In genomic region chr22:43625242-43625641, GRCh38 we compare ENCODE assay signal across 22 cellular contexts.
DNase-seq lines count a peak whose midpoint lies in the region; ATAC-seq, FAIRE-seq and TF ChIP-seq lines count a peak whose summit lies in the region.
"Had no signal": no experiment of that assay in that cellular context is flagged by ENCODE, and none has a peak within 500 bp of the region (broad histone marks: within the 10 kb centered on the region; RNA-seq: fewer than 3 reads in every experiment).

No MANE protein-coding gene starts in this region.

- H3K27ac ChIP-seq in GM23248 = no peak overlapping the region; the same call in 1 of the 2 replicates
- peak overlapping the region; percentile 85 for H3K27ac ChIP-seq in astrocyte (ENCODE audit: low read depth, low read length)
- H3K27ac ChIP-seq: KMS-11 had no signal

- H3K79me2 ChIP-seq in GM23248 (ENCODE audit: insufficient read depth) (no peaks in the 10 kb centered on the region), astrocyte (ENCODE audit: insufficient read depth, low read length) (no peaks in the 10 kb centered on the region)

- no peak overlapping the region for H3K4me3 Mint-ChIP-seq in astrocyte (ENCODE audit: unreplicated experiment)
- H3K4me3 Mint-ChIP-seq: CD4-positive, alpha-beta T cell; HFFc6; T-helper 17 cell had no signal

- no peaks in the 10 kb centered on the region for H3K4me1 Mint-ChIP-seq in astrocyte (ENCODE audit: low read depth, unreplicated experiment)
- H3K4me1 Mint-ChIP-seq: T-helper 17 cell had no signal

- no peak for ATAC-seq in GM18861 (IDR thresholded peaks at IDR 0.05; ENCODE audit: unreplicated experiment)
- no peak for ATAC-seq in GM18868 (IDR thresholded peaks at IDR 0.05; ENCODE audit: unreplicated experiment)
- ATAC-seq: T-helper 17 cell had no signal

- H3K36me3 Mint-ChIP-seq in astrocyte (ENCODE audit: low read depth, unreplicated experiment) = no peaks in the 10 kb centered on the region

- in situ Hi-C loops in GM23248 (cut with MboI) = no loop called here

- H3K9me3 Mint-ChIP-seq in astrocyte (ENCODE audit: unreplicated experiment) = no peaks in the 10 kb centered on the region

- H3K4me1 ChIP-seq in GM23248 (ENCODE audit: insufficient read depth) = peaks cover 6% of the 10 kb centered on the region
- H3K4me1 ChIP-seq in astrocyte (ENCODE audit: insufficient read depth, low read length) = peaks cover 17% of the 10 kb centered on the region

- H2AFZ ChIP-seq in GM23248 (no peak overlapping the region), astrocyte (ENCODE audit: low read depth, low read length) (no peak overlapping the region)

- no peaks in the 10 kb centered on the region for H3K9me3 ChIP-seq in GM23248 (ENCODE audit: low read depth)
- peaks cover 5% of the 10 kb centered on the region; the same call in 1 of the 2 replicates for H3K9me3 ChIP-seq in MG63
- H3K9me3 ChIP-seq in astrocyte (ENCODE audit: insufficient read depth, low read depth, low read length) = no peaks in the 10 kb centered on the region

- H3K27ac Mint-ChIP-seq in astrocyte (ENCODE audit: unreplicated experiment) = no peak overlapping the region
- H3K27ac Mint-ChIP-seq: CD4-positive, alpha-beta T cell; HFFc6; T-helper 17 cell had no signal

- 69 to 71% methylated on average over 10 of the region's 10 CpGs for WGBS in GM23248 (ENCODE audit: low coverage in 1 of 2, low lambda C conversion rate in 2 of 2, missing lambda C conversion rate in 2 of 2), 2 experiments

- FAIRE-seq in astrocyte (lab: Jason Lieb, UNC) = no peak
- FAIRE-seq: A204.1, G401.6 had no signal

- peaks cover 32% of the 10 kb centered on the region for H3K27me3 Mint-ChIP-seq in astrocyte (ENCODE audit: low read depth, unreplicated experiment)
- H3K27me3 Mint-ChIP-seq: CD4-positive, alpha-beta T cell had no signal

- DNase-seq in A172 (ENCODE audit: low spot score) (peak; percentile 89), GM23248 (peak; percentile 30), MG63 (peak; percentile 12), astrocyte (ENCODE audit: low read depth) (peak; percentile 23)
- DNase-seq in activated naive CD4-positive, alpha-beta T cell treated with Interleukin-2 at 50 U/mL for 16 hours = no peak
- DNase-seq in stimulated activated CD8-positive, alpha-beta memory T cell treated with anti-CD3 and anti-CD28 coated beads, Interleukin-4, amount 100 ng/mL, for 48 hours = no peak
- DNase-seq: CD4-positive, alpha-beta T cell; DMS79 treated with DMSO at 0.1 percent for 48 hours; GOT3; HFFc6; NCI-H1092; NCI-H1436 treated with DMSO at 0.1 percent for 48 hours; NCI-H2081 treated with DMSO at 0.1 percent for 48 hours; NK-92 treated with Interleukin-12 subunit alpha and Interleukin-12 subunit beta, amount 100 ng/mL, for 24 hours; RPMI8226; SIG-M5; T-helper 17 cell had no signal

- no peak for TF ChIP-seq CTCF in astrocyte (IDR thresholded peaks at IDR 0.05; ENCODE audit: insufficient read depth, low read depth, low read length)

- H3K27me3 ChIP-seq in GM23248 (replicated peaks; ENCODE audit: insufficient read depth) = no peaks in the 10 kb centered on the region
- H3K27me3 ChIP-seq in MG63 = no peaks in the 10 kb centered on the region
- no peaks in the 10 kb centered on the region for H3K27me3 ChIP-seq in astrocyte (ENCODE audit: insufficient read depth, low read length)

- H3K4me2 ChIP-seq in GM23248 (ENCODE audit: unreplicated experiment) (no peak overlapping the region), astrocyte (ENCODE audit: low read length) (peak overlapping the region; percentile 64)
- H3K4me2 ChIP-seq: KMS-11 had no signal

- peaks cover 7% of the 10 kb centered on the region for H3F3A ChIP-seq in GM23248 (ENCODE audit: insufficient read depth)

- H4K20me1 ChIP-seq in GM23248 (ENCODE audit: insufficient read depth) (no peaks in the 10 kb centered on the region), astrocyte (ENCODE audit: insufficient read depth, low read length) (no peaks in the 10 kb centered on the region)

- no peak overlapping the region for H3K4me3 ChIP-seq in GM23248
- no peak overlapping the region for H3K4me3 ChIP-seq in MG63
- H3K4me3 ChIP-seq in astrocyte (ENCODE audit: insufficient read depth, low read depth, low read length) = no peak overlapping the region

- H3K36me3 ChIP-seq in GM23248 (ENCODE audit: low read depth) (no peaks in the 10 kb centered on the region), MG63 (no peaks in the 10 kb centered on the region), astrocyte (ENCODE audit: insufficient read depth, low read length) (no peaks in the 10 kb centered on the region)

- H3K9me2 ChIP-seq in GM23248 (ENCODE audit: insufficient read depth) = no peaks in the 10 kb centered on the region

- no peak overlapping the region for H3K9ac ChIP-seq in GM23248
- H3K9ac ChIP-seq in astrocyte (ENCODE audit: low read length) = peak overlapping the region; percentile 69
- H3K9ac ChIP-seq: KMS-11 had no signal

Comparison
In these comparisons a context has a peak if more than half of its experiments do, and no peak if none do; other contexts are left out.
1. DNase-seq: peak in A172 (single experiment), GM23248 (single experiment), MG63 (single experiment) and astrocyte (single experiment); none in activated naive CD4-positive, alpha-beta T cell treated with Interleukin-2 at 50 U/mL for 16 hours (single experiment) and stimulated activated CD8-positive, alpha-beta memory T cell treated with anti-CD3 and anti-CD28 coated beads, Interleukin-4, amount 100 ng/mL, for 48 hours (single experiment).